Comparison of ENCODE assay signal across 8 cellular contexts in the genomic region with DNA sequence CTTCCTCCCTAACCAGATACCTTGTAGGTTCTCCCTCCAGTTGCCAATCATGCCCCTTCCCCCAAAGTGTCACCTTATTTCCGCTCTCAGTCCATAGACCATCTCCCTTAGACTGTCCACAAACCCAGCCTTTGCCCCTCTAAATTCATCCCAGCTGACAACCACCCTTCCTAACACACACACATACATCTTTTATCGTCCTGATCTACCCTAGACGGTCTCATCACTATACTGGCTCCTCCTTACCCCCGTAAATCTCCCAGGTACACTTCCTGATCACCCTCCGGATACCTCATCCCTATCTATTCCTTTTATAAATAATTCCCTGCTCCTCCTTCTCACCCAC. TPM values are rescaled to one million over a fixed set of nuclear protein-coding genes. Genes with fewer than 3 reads are reported as not detected.
DNase-seq lines count a peak whose midpoint lies in the region; ATAC-seq and TF ChIP-seq lines count a peak whose summit lies in the region.

No MANE protein-coding gene starts in this region.

- no peak for DNase-seq in CD4-positive, alpha-beta T cell
- no peak for DNase-seq in activated CD8-positive, alpha-beta T cell treated with anti-CD3 and anti-CD28 coated beads for 36 hours
- DNase-seq in substantia nigra (lab: John Stamatoyannopoulos, UW): no peak
- no peak for DNase-seq in AG08395 (ENCODE audit: low spot score)

- peak overlapping the region; percentile 77 for H3K27ac Mint-ChIP-seq in CD4-positive, alpha-beta T cell
- peak overlapping the region; percentile 96 for H3K27ac Mint-ChIP-seq in activated CD8-positive, alpha-beta T cell treated with anti-CD3 and anti-CD28 coated beads for 36 hours

- H3K27me3 Mint-ChIP-seq in CD4-positive, alpha-beta T cell: no peaks in the 10 kb centered on the region
- no peaks in the 10 kb centered on the region for H3K27me3 Mint-ChIP-seq in activated CD8-positive, alpha-beta T cell treated with anti-CD3 and anti-CD28 coated beads for 36 hours

- peak overlapping the region; percentile 95 for H3K4me3 ChIP-seq in iPS-20b (ENCODE audit: low read length)

- H3K4me1 Mint-ChIP-seq in CD4-positive, alpha-beta T cell (ENCODE audit: low read depth): peaks cover 74% of the 10 kb centered on the region
- peaks cover 46% of the 10 kb centered on the region for H3K4me1 Mint-ChIP-seq in activated CD8-positive, alpha-beta T cell treated with anti-CD3 and anti-CD28 coated beads for 36 hours (ENCODE audit: low read depth)

- CTCF ChIA-PET in CD4-positive, alpha-beta T cell (lab: Charles Lee): no interaction called here
- CTCF ChIA-PET in activated CD8-positive, alpha-beta T cell treated with anti-CD3 and anti-CD28 coated beads for 36 hours (lab: Charles Lee): no interaction called here

- no peaks in the 10 kb centered on the region; the same call in 1 of the 2 replicates for H3K36me3 ChIP-seq in iPS-20b (ENCODE audit: insufficient read depth, low read depth, low read length)

- peaks cover 21% of the 10 kb centered on the region for H3K36me3 Mint-ChIP-seq in CD4-positive, alpha-beta T cell (ENCODE audit: low read depth)
- peaks cover 34% of the 10 kb centered on the region for H3K36me3 Mint-ChIP-seq in activated CD8-positive, alpha-beta T cell treated with anti-CD3 and anti-CD28 coated beads for 36 hours (ENCODE audit: low read depth)

- no peaks in the 10 kb centered on the region for H3K9me3 ChIP-seq in CD4-positive, alpha-beta T cell (ENCODE audit: control insufficient read depth, low read length)
- H3K9me3 ChIP-seq in iPS-20b (ENCODE audit: insufficient read depth, low read depth, low read length): no peaks in the 10 kb centered on the region

- TF ChIP-seq CTCF in CD4-positive, alpha-beta T cell (IDR thresholded peaks at IDR 0.05): no peak
- TF ChIP-seq CTCF in activated CD8-positive, alpha-beta T cell treated with anti-CD3 and anti-CD28 coated beads for 36 hours (IDR thresholded peaks at IDR 0.05): no peak

- peaks cover 38% of the 10 kb centered on the region for H3K4me1 ChIP-seq in iPS-20b (ENCODE audit: insufficient read depth, low read length)

- peak overlapping the region; percentile 93 for H3K9ac ChIP-seq in iPS-20b (ENCODE audit: low read depth, low read length)

- H3K4me3 Mint-ChIP-seq in CD4-positive, alpha-beta T cell: peak overlapping the region; percentile 76
- H3K4me3 Mint-ChIP-seq in activated CD8-positive, alpha-beta T cell treated with anti-CD3 and anti-CD28 coated beads for 36 hours: peak overlapping the region; percentile 78

- ATAC-seq in CD4-positive, alpha-beta T cell (ENCODE audit: poor library complexity): no peak
- ATAC-seq in GM21825 (IDR thresholded peaks at IDR 0.05; ENCODE audit: unreplicated experiment): peak; percentile 2
- peak; percentile 2 for ATAC-seq in activated CD8-positive, alpha-beta T cell treated with anti-CD3 and anti-CD28 coated beads for 36 hours
- no peak for ATAC-seq in activated CD4-positive, CD25-positive, alpha-beta regulatory T cell treated with anti-CD3 and anti-CD28 coated beads, Interleukin-2, amount 50 U/mL, for 24 hours
- ATAC-seq in GM19328 (IDR thresholded peaks at IDR 0.05; ENCODE audit: unreplicated experiment): no peak

- no peaks in the 10 kb centered on the region for H3K27me3 ChIP-seq in CD4-positive, alpha-beta T cell (ENCODE audit: control insufficient read depth, insufficient read depth, low read length)
- peaks cover 8% of the 10 kb centered on the region; the same call in 1 of the 2 replicates for H3K27me3 ChIP-seq in iPS-20b (ENCODE audit: insufficient read depth, low read length)

- intact Hi-C loops in CD4-positive, alpha-beta T cell (cut with DNase I, micrococcal nuclease): loop anchor here (1.0 to 5.0 kb wide), 5 partner anchors 49 to 160 kb away; partner anchors contain the start of genes PSMD6 (in 2 of the 2) and SCAANT1 (in 1 of the 2)
- intact Hi-C loops in activated CD8-positive, alpha-beta T cell treated with anti-CD3 and anti-CD28 coated beads for 36 hours (cut with micrococcal nuclease): loop anchor here (5.0 kb wide), 1 partner anchor 50 kb away; the partner anchor contains the start of gene SCAANT1

- H3K9me3 Mint-ChIP-seq in CD4-positive, alpha-beta T cell: no peaks in the 10 kb centered on the region
- no peaks in the 10 kb centered on the region for H3K9me3 Mint-ChIP-seq in activated CD8-positive, alpha-beta T cell treated with anti-CD3 and anti-CD28 coated beads for 36 hours

- POLR2A ChIA-PET in CD4-positive, alpha-beta T cell (lab: Charles Lee): interaction anchor here (1.1 to 2.9 kb wide), 5 partner anchors 15 to 105 kb away, joined by 3 to 20 read pairs (median 6); partner anchors contain the start of gene SCAANT1
- POLR2A ChIA-PET in activated CD8-positive, alpha-beta T cell treated with anti-CD3 and anti-CD28 coated beads for 36 hours (lab: Charles Lee): interaction anchor here (1.5 to 2.2 kb wide), 2 partner anchors 12 to 38 kb away, joined by 4 to 6 read pairs; no protein-coding TSS in a partner anchor

- no peak overlapping the region for H3K27ac ChIP-seq in CD4-positive, alpha-beta T cell (ENCODE audit: low read depth, low read length)
- H3K27ac ChIP-seq in iPS-20b (ENCODE audit: low read length) (peak overlapping the region; percentile 87), substantia nigra (ENCODE audit: low read depth, low read length, poor library complexity, severe bottlenecking) (peak overlapping the region; percentile 72)

RNA-seq across cellular contexts. Expression of gene THOC7, which starts 0.8 kb away (rescaled TPM):
- 10 to 100 TPM; 21.6 to 23.7 TPM for total RNA-seq in CD4-positive, alpha-beta T cell
- 10 to 100 TPM; 85.0 to 85.5 TPM for total RNA-seq in activated CD8-positive, alpha-beta T cell treated with anti-CD3 and anti-CD28 coated beads for 36 hours

RNA-seq across cellular contexts. Expression of gene ATXN7, which starts 0.9 kb away (rescaled TPM):
- total RNA-seq in CD4-positive, alpha-beta T cell: 100 to 1,000 TPM; 289 to 304 TPM
- 10 to 100 TPM; 22.5 to 25.9 TPM for total RNA-seq in activated CD8-positive, alpha-beta T cell treated with anti-CD3 and anti-CD28 coated beads for 36 hours

RNA-seq across cellular contexts. Expression of gene C3orf49, which starts 43.7 kb away (rescaled TPM):
- total RNA-seq in CD4-positive, alpha-beta T cell: not detected
- not detected for total RNA-seq in activated CD8-positive, alpha-beta T cell treated with anti-CD3 and anti-CD28 coated beads for 36 hours

RNA-seq across cellular contexts. Expression of gene SCAANT1, which starts 49.4 kb away (rescaled TPM):
- 1 to 10 TPM; 1.4 to 2.1 TPM for total RNA-seq in CD4-positive, alpha-beta T cell
- total RNA-seq in activated CD8-positive, alpha-beta T cell treated with anti-CD3 and anti-CD28 coated beads for 36 hours: not detected

Comparison
In these comparisons a context has a peak if more than half of its experiments do, and no peak if none do; other contexts are left out.
1. ATAC-seq: peak in GM21825 (single experiment) and activated CD8-positive, alpha-beta T cell treated with anti-CD3 and anti-CD28 coated beads for 36 hours (single experiment); none in CD4-positive, alpha-beta T cell (single experiment), activated CD4-positive, CD25-positive, alpha-beta regulatory T cell treated with anti-CD3 and anti-CD28 coated beads, Interleukin-2, amount 50 U/mL, for 24 hours (0 of 2) and GM19328 (single experiment).
2. RNA of gene ATXN7, which starts 0.9 kb away (total RNA-seq): 289 to 304 TPM in CD4-positive, alpha-beta T cell; 22.5 to 25.9 TPM in activated CD8-positive, alpha-beta T cell treated with anti-CD3 and anti-CD28 coated beads for 36 hours; every median in the first group is over 10 times any median in the second.